31 cellular contexts compared by ENCODE assay signal in genomic region chr4:126719803-126720202, GRCh38.
"Had no signal": no experiment of that assay in that cellular context is flagged by ENCODE, and none has a peak within 500 bp of the region (broad histone marks: within the 10 kb centered on the region; RNA-seq: fewer than 3 reads in every experiment).

No MANE protein-coding gene starts in this region.

- H3K9me3 Mint-ChIP-seq: central memory CD8-positive, alpha-beta T cell; endodermal cell had no signal

- H3K4me3 ChIP-seq: coronary artery, dorsolateral prefrontal cortex had no signal

- H3K36me3 ChIP-seq: brain microvascular endothelial cell, WERI-Rb-1 had no signal

- DNase-seq: activated B cell treated with CpG ODN at 0.5 μM for 24 hours; activated CD4-positive, alpha-beta T cell treated with anti-CD3 and anti-CD28 coated beads for 48 hours; activated CD4-positive, alpha-beta T cell treated with anti-CD3 and anti-CD28 coated beads, Interleukin-2, amount 50 U/mL, for 1 hour; activated CD4-positive, alpha-beta T cell treated with anti-CD3 and anti-CD28 coated beads, Interleukin-2, amount 50 U/mL, for 48 hours; activated CD8-positive, alpha-beta memory T cell treated with anti-CD3 and anti-CD28 coated beads for 24 hours; activated CD8-positive, alpha-beta T cell treated with anti-CD3 and anti-CD28 coated beads for 36 hours; activated effector memory CD4-positive, alpha-beta T cell treated with Interleukin-2 at 50 U/mL for 16 hours; activated gamma-delta T cell treated with Interleukin-2 at 50 U/mL for 16 hours; activated naive CD4-positive, alpha-beta T cell treated with anti-CD3 and anti-CD28 coated beads, Interleukin-2, amount 50 U/mL, for 16 hours; activated naive CD4-positive, alpha-beta T cell treated with Interleukin-2 at 50 U/mL for 16 hours; activated T-cell treated with anti-CD3 and anti-CD28 coated beads, Interleukin-2, amount 50 U/mL, for 4 hours; amniotic stem cell; anterior cingulate cortex; brain microvascular endothelial cell; dorsolateral prefrontal cortex; effector memory CD4-positive, alpha-beta T cell; endodermal cell; foreskin fibroblast; T-helper 2 cell; WERI-Rb-1 had no signal

- ATAC-seq: activated CD4-positive, CD25-positive, alpha-beta regulatory T cell treated with anti-CD3 and anti-CD28 coated beads, Interleukin-2, amount 50 U/mL, for 24 hours; activated CD8-positive, alpha-beta T cell treated with anti-CD3 and anti-CD28 coated beads for 36 hours; activated T-cell treated with anti-CD3 and anti-CD28 coated beads, Interleukin-2, amount 50 U/mL, for 4 hours; activated T-helper 17 cell treated with anti-CD3 and anti-CD28 coated beads, Interleukin-2, amount 50 U/mL, for 72 hours; esophagus mucosa had no signal

- H3K27ac Mint-ChIP-seq: activated B cell treated with CpG ODN at 0.5 μM for 24 hours; activated CD8-positive, alpha-beta T cell treated with anti-CD3 and anti-CD28 coated beads for 36 hours; activated naive CD8-positive, alpha-beta T cell; activated T-helper 17 cell treated with anti-CD3 and anti-CD28 coated beads, Interleukin-2, amount 50 U/mL, for 72 hours; dendritic cell treated with granulocyte-macrophage colony-stimulating factor and Interleukin-4, amounts not matched to agents 40 ng/mL and 50 ng/mL, for 4 days; endodermal cell had no signal

- H3K27me3 Mint-ChIP-seq: activated B cell treated with CpG ODN at 0.5 μM for 24 hours; activated CD8-positive, alpha-beta T cell treated with anti-CD3 and anti-CD28 coated beads for 36 hours; activated naive CD8-positive, alpha-beta T cell; activated T-helper 17 cell treated with anti-CD3 and anti-CD28 coated beads, Interleukin-2, amount 50 U/mL, for 72 hours; central memory CD8-positive, alpha-beta T cell; dendritic cell treated with granulocyte-macrophage colony-stimulating factor and Interleukin-4, amounts not matched to agents 40 ng/mL and 50 ng/mL, for 4 days had no signal

- H3K36me3 Mint-ChIP-seq: activated naive CD8-positive, alpha-beta T cell had no signal

- H3K4me3 Mint-ChIP-seq: activated B cell treated with CpG ODN at 0.5 μM for 24 hours; activated CD8-positive, alpha-beta T cell treated with anti-CD3 and anti-CD28 coated beads for 36 hours; activated naive CD8-positive, alpha-beta T cell; activated T-cell treated with anti-CD3 and anti-CD28 coated beads, Interleukin-2, amount 50 U/mL, for 4 hours; activated T-helper 17 cell treated with anti-CD3 and anti-CD28 coated beads, Interleukin-2, amount 50 U/mL, for 72 hours; central memory CD8-positive, alpha-beta T cell; dendritic cell treated with granulocyte-macrophage colony-stimulating factor and Interleukin-4, amounts not matched to agents 40 ng/mL and 50 ng/mL, for 4 days; endodermal cell had no signal

- H3K27ac ChIP-seq: brain microvascular endothelial cell, coronary artery, dorsolateral prefrontal cortex, WERI-Rb-1 had no signal

- H3K27me3 ChIP-seq: brain microvascular endothelial cell had no signal

- FAIRE-seq: astrocyte, bronchial epithelial cell, frontal cortex, TTC549 had no signal

- H3K4me1 Mint-ChIP-seq: activated B cell treated with CpG ODN at 0.5 μM for 24 hours; activated T-helper 17 cell treated with anti-CD3 and anti-CD28 coated beads, Interleukin-2, amount 50 U/mL, for 72 hours; central memory CD8-positive, alpha-beta T cell; endodermal cell had no signal
